ENCODE assay signal across 8 cellular contexts in genomic region chr22:37696657-37697539, GRCh38. TPM values are rescaled to one million over a fixed set of nuclear protein-coding genes. Genes with fewer than 3 reads are reported as not detected.
DNase-seq lines count a peak whose midpoint lies in the region; ATAC-seq, FAIRE-seq and TF ChIP-seq lines count a peak whose summit lies in the region.

TRIOBP (plus strand) TSS chr22:37697048; CDS start chr22:37701366, 4,318 bp downstream.

- no peaks in the 10 kb centered on the region; the same call in none of the 2 replicates for H3K79me1 ChIP-seq in H1 (ENCODE audit: low read depth, low read length)

- peak within 1 kb of the TSS; percentile 52 to 76 (median 72) for H3K4me3 ChIP-seq in H1 (ENCODE audit: extremely low read depth in 1 of 4, insufficient read depth in 2 of 4, low read depth in 3 of 4, low read length in 4 of 4)

- H3K36me3 Mint-ChIP-seq in memory B cell, result peaks cover 10% of the 10 kb centered on the region

- H2BK120ac ChIP-seq in H1 (replicated peaks; ENCODE audit: low read depth, low read length), result no peak within 1 kb of the TSS

- POLR2A ChIA-PET in H1 (lab: Charles Lee; ENCODE audit: partially characterized antibody), result interaction anchor here (0.6 to 4.8 kb wide), 24 partner anchors 10 to 110 kb away, joined by 3 to 30 read pairs (median 4); partner anchors contain the start of genes GGA1, NOL12, PDXP and SH3BP1

- CTCF ChIA-PET in H1 (lab: Charles Lee; ENCODE audit: partially characterized antibody), result interaction anchor here (0.8 to 7.3 kb wide), 18 partner anchors 10 to 138 kb away, joined by 3 to 37 read pairs (median 5); partner anchors contain the start of genes LGALS1, NOL12 and PDXP

- TF ChIP-seq EP300 in H1 (IDR thresholded peaks at IDR 0.05; ENCODE audit: borderline replicate concordance in 1 of 2, low read depth in 2 of 2, low read length in 2 of 2), result no peak

- peaks cover 0 to 4% of the 10 kb centered on the region in 2 experiments for H4K20me1 ChIP-seq in H1 (replicated peaks in 1 of 2; ENCODE audit: control insufficient read depth in 1 of 2, insufficient read depth in 2 of 2, low read length in 2 of 2)

- H2BK5ac ChIP-seq in H1 (ENCODE audit: low read depth, low read length), result peak within 1 kb of the TSS; percentile 86; the same call in 1 of the 2 replicates

- H4K5ac ChIP-seq in H1 (ENCODE audit: insufficient read length, low read depth, low read length), result peak within 1 kb of the TSS; percentile 71

- peak within 1 kb of the TSS; percentile 31 for H3K27ac ChIP-seq in H1 (ENCODE audit: low read depth, low read length)

- no peak within 1 kb of the TSS for H3K56ac ChIP-seq in H1 (replicated peaks; ENCODE audit: insufficient read length, low read depth, low read length)

- H4K8ac ChIP-seq in H1 (ENCODE audit: extremely low read depth, insufficient read depth, low read length), result peak within 1 kb of the TSS; percentile 60

- H4K91ac ChIP-seq in H1 (replicated peaks; ENCODE audit: insufficient read length, low read length), result no peak within 1 kb of the TSS

- peak in 1 of 2 experiments; percentile 58; a peak in 1 of 3 replicates for TF ChIP-seq POLR2A in H1 (IDR thresholded peaks at IDR 0.05; ENCODE audit: control extremely low read depth in 1 of 2, low read depth in 2 of 2, low read length in 2 of 2)

- peak within 1 kb of the TSS; percentile 90 for H3K18ac ChIP-seq in H1 (ENCODE audit: extremely low read depth, low read length)

- H3K9ac ChIP-seq in H1 (replicated peaks in 1 of 4; ENCODE audit: extremely low read depth in 1 of 4, low read depth in 3 of 4, low read length in 3 of 4), result peak within 1 kb of the TSS in 3 of 4 experiments; percentile 58 to 66 (median 63); a peak in 6 of 7 replicates

- H3K9me3 Mint-ChIP-seq in memory B cell, result no peaks in the 10 kb centered on the region

- no peaks in the 10 kb centered on the region for H3K79me2 ChIP-seq in H1 (ENCODE audit: control insufficient read depth in 1 of 2, insufficient read depth in 2 of 2, low read length in 2 of 2)

- no peak within 1 kb of the TSS for H3K14ac ChIP-seq in H1 (ENCODE audit: insufficient read length)

- DNase-seq in NCI-H748 (lab: John Stamatoyannopoulos, UW; ENCODE audit: unreplicated experiment) (peak; percentile 95), H1 (ENCODE audit: low read depth in 1 of 2, low spot score in 2 of 2) (peak; percentile 92 to 97), memory B cell (ENCODE audit: low spot score in 2 of 2) (peak; percentile 42 to 65), SW 1271 (lab: John Stamatoyannopoulos, UW) (no peak)
- peak; percentile 64 to 83 (median 65) for DNase-seq in activated CD8-positive, alpha-beta memory T cell treated with anti-CD3 and anti-CD28 coated beads for 48 hours (ENCODE audit: low read depth in 2 of 3, low spot score in 2 of 3)
- peak; percentile 73 for DNase-seq in stimulated activated CD8-positive, alpha-beta memory T cell treated with anti-CD3 and anti-CD28 coated beads, Interleukin-12 subunit alpha, Interleukin-12 subunit beta, amount 100 ng/mL, for 24 hours (ENCODE audit: extremely low read depth)

- H2AFZ ChIP-seq in H1 (ENCODE audit: low read length), result 0 out of 2 replicates have a peak within 1 kb of the TSS, but pooled peaks have one; percentile 13

- H3K4me2 ChIP-seq in H1 (ENCODE audit: insufficient read depth in 1 of 2, low read depth in 2 of 2, low read length in 2 of 2), result peak within 1 kb of the TSS; percentile 71 to 90

- peaks cover 12% of the 10 kb centered on the region for H3K4me1 Mint-ChIP-seq in memory B cell

- H3K4me3 Mint-ChIP-seq in memory B cell, result peak within 1 kb of the TSS; percentile 32

- ATAC-seq in GM18517 (IDR thresholded peaks at IDR 0.05; ENCODE audit: unreplicated experiment) (peak; percentile 81), HG03159 (IDR thresholded peaks at IDR 0.05; ENCODE audit: unreplicated experiment) (peak; percentile 94), memory B cell (ENCODE audit: low read depth) (peak; percentile 99)

- FAIRE-seq in H1 (lab: Jason Lieb, UNC), result peak; percentile 92

- H3K27ac Mint-ChIP-seq in memory B cell, result no peak within 1 kb of the TSS

- H3K23me2 ChIP-seq in H1 (ENCODE audit: low read depth, low read length), result peaks cover 6% of the 10 kb centered on the region; the same call in 1 of the 2 replicates

- peak; percentile 42 to 51 (median 49); a peak in 3 of 4 replicates for TF ChIP-seq CTCF in H1 (IDR thresholded peaks at IDR 0.05; ENCODE audit: control extremely low read depth in 1 of 3, insufficient read depth in 1 of 3, low read depth in 1 of 3, low read length in 3 of 3)

- peaks cover 2 to 21% (median 10%) of the 10 kb centered on the region in 4 experiments; a peak in 6 of 8 replicates for H3K36me3 ChIP-seq in H1 (ENCODE audit: control insufficient read depth in 2 of 4, insufficient read depth in 4 of 4, low read length in 3 of 4)

- 0 out of 2 replicates have a peak within 1 kb of the TSS, but pooled peaks have one; percentile 88 for H2BK15ac ChIP-seq in H1 (ENCODE audit: low read length)

- 2% methylated on average over 36 of the region's 39 CpGs; no CpG with 5 or more reads in 1 of the 2 experiments for WGBS in H1 (ENCODE audit: extremely low coverage in 1 of 2, insufficient coverage in 1 of 2, insufficient read length in 1 of 2, insufficient replicate concordance in 2 of 2, low coverage in 1 of 2, low lambda C conversion rate in 2 of 2, missing lambda C conversion rate in 1 of 2), 2 experiments

- peak in 1 of 2 experiments; percentile 47; a peak in 1 of 4 replicates for TF ChIP-seq RAD21 in H1 (IDR thresholded peaks at IDR 0.05 in 1 of 2, conservative IDR thresholded peaks at IDR 0.05 in 1 of 2; ENCODE audit: low read depth in 2 of 2, low read length in 2 of 2)

- no peak within 1 kb of the TSS for H2AK5ac ChIP-seq in H1 (ENCODE audit: low read depth, low read length)

- H2BK12ac ChIP-seq in H1 (ENCODE audit: low read depth, low read length), result peak within 1 kb of the TSS; percentile 68; the same call in 1 of the 2 replicates

- no peaks in the 10 kb centered on the region for H3K27me3 ChIP-seq in H1 (replicated peaks in 1 of 4; ENCODE audit: control insufficient read depth in 3 of 4, extremely low read depth in 1 of 4, insufficient read depth in 3 of 4, low read length in 3 of 4)

- H3K27me3 Mint-ChIP-seq in memory B cell, result no peaks in the 10 kb centered on the region

- H3K4ac ChIP-seq in H1 (replicated peaks; ENCODE audit: insufficient read length, low read depth, low read length), result peak within 1 kb of the TSS; percentile 64

- H3K23ac ChIP-seq in H1 (ENCODE audit: insufficient read length), result no peak within 1 kb of the TSS

- H3K4me1 ChIP-seq in H1 (replicated peaks in 1 of 4; ENCODE audit: control insufficient read depth in 3 of 4, insufficient read depth in 4 of 4, low read length in 3 of 4), result peaks cover 0 to 4% (median 0%) of the 10 kb centered on the region in 4 experiments; a peak in 2 of 7 replicates

- no peak within 1 kb of the TSS for H2BK20ac ChIP-seq in H1 (ENCODE audit: low read length)

- H3K9me3 ChIP-seq in H1 (ENCODE audit: insufficient read depth in 2 of 2, low read depth in 1 of 2, low read length in 1 of 2), result no peaks in the 10 kb centered on the region

TF ChIP-seq in H1, 55 proteins besides CTCF, POLR2A, EP300 and RAD21 (continues in another document):
- no peak for TF ChIP-seq YY1 (IDR thresholded peaks at IDR 0.05; ENCODE audit: low read depth, low read length)
- no peak for TF ChIP-seq MAFK (IDR thresholded peaks at IDR 0.05; ENCODE audit: low read depth, low read length)
- no peak for TF ChIP-seq CBX8 (IDR thresholded peaks at IDR 0.05; ENCODE audit: borderline replicate concordance, low read depth, low read length)
- TF ChIP-seq GTF2F1 (IDR thresholded peaks at IDR 0.05; ENCODE audit: borderline replicate concordance, low read depth, low read length), result no peak
- TF ChIP-seq JUND (IDR thresholded peaks at IDR 0.05; ENCODE audit: low read length), result no peak
- peak; percentile 50; the same call in 1 of the 2 replicates for TF ChIP-seq PHF8 (conservative IDR thresholded peaks at IDR 0.05; ENCODE audit: low read depth, low read length)
- no peak for TF ChIP-seq JUN (IDR thresholded peaks at IDR 0.05; ENCODE audit: low read depth, low read length)
- peak; percentile 68; the same call in 1 of the 2 replicates for TF ChIP-seq SP1 (IDR thresholded peaks at IDR 0.05; ENCODE audit: low read depth, low read length)
- 0 out of 2 replicates have a peak, but pooled peaks have one; percentile 23 for TF ChIP-seq POLR2AphosphoS5 (IDR thresholded peaks at IDR 0.05; ENCODE audit: low read depth, low read length)
- TF ChIP-seq SIX5 (IDR thresholded peaks at IDR 0.05; ENCODE audit: low read depth, low read length), result no peak
- TF ChIP-seq GABPA (IDR thresholded peaks at IDR 0.05; ENCODE audit: borderline replicate concordance, insufficient read depth, low read length), result no peak
- no peak for TF ChIP-seq KDM5A (IDR thresholded peaks at IDR 0.05; ENCODE audit: low read length)
- peak; percentile 23 for TF ChIP-seq TAF7 (optimal IDR thresholded peaks at IDR 0.05; ENCODE audit: borderline replicate concordance, low read depth, low read length)
- peak; percentile 60; the same call in 1 of the 2 replicates for TF ChIP-seq TAF1 (IDR thresholded peaks at IDR 0.05; ENCODE audit: low read depth, low read length)
- TF ChIP-seq BRCA1 (IDR thresholded peaks at IDR 0.05; ENCODE audit: low read depth, low read length), result no peak
- no peak for TF ChIP-seq BCL11A (IDR thresholded peaks at IDR 0.05; ENCODE audit: low read depth in 2 of 2, low read length in 2 of 2)
- TF ChIP-seq CEBPB (IDR thresholded peaks at IDR 0.05; ENCODE audit: low read depth, low read length), result no peak
- no peak for TF ChIP-seq HDAC6 (IDR thresholded peaks at IDR 0.05; ENCODE audit: low read depth, low read length)
- no peak for TF ChIP-seq NANOG (IDR thresholded peaks at IDR 0.05; ENCODE audit: insufficient read depth, low read depth, low read length, poor library complexity, severe bottlenecking)
- TF ChIP-seq EGR1 (IDR thresholded peaks at IDR 0.05; ENCODE audit: borderline replicate concordance, low read depth, low read length), result no peak
- peak; percentile 47 for TF ChIP-seq BACH1 (IDR thresholded peaks at IDR 0.05; ENCODE audit: low read length)
- TF ChIP-seq CHD2 (IDR thresholded peaks at IDR 0.05; ENCODE audit: low read length), result no peak
- TF ChIP-seq HDAC2 (IDR thresholded peaks at IDR 0.05; ENCODE audit: borderline replicate concordance in 1 of 2, low read depth in 2 of 2, low read length in 2 of 2), result peak; percentile 23 to 46; a peak in 1 of 4 replicates

RNA-seq across cellular contexts. Expression of gene TRIOBP, which starts in this region (rescaled TPM):
- total RNA-seq in H1 (2021; fragmentation: NEBNext Ultra II Directional; extraction: Animal tissue kit (Norgen Biotek cat#: 25700)), result 27.3 and 29.1 TPM in 2 replicates
- 18.2 and 36.0 TPM in 2 replicates for polyA plus RNA-seq in H1 (2011; rRNA removed)
- 27.6 TPM for polyA plus RNA-seq in H1 (2011; cell fraction: cytosol; rRNA removed)
- polyA plus RNA-seq in H1 (2011; cell fraction: nucleus; rRNA removed), result 40.4 TPM
- polyA plus RNA-seq in H1 (2012, experiment 1 of 2), result 23.3 to 41.8 TPM (median 38.0 TPM) in 4 replicates
- polyA plus RNA-seq in H1 (2012, experiment 2 of 2), result 19.8 TPM
- 27.4 TPM for polyA plus RNA-seq in H1 (2013, experiment 1 of 2)
- 25.9 TPM for polyA plus RNA-seq in H1 (2013, experiment 2 of 2)
- polyA minus RNA-seq in H1 (2011; rRNA and poly(A)+ RNA removed), result 43.1 and 47.6 TPM in 2 replicates
- 28.8 TPM for polyA minus RNA-seq in H1 (2011; cell fraction: cytosol; rRNA and poly(A)+ RNA removed)
- polyA minus RNA-seq in H1 (2011; cell fraction: nucleus; rRNA and poly(A)+ RNA removed), result 20.8 TPM

Comparison
In these comparisons a context has a peak if more than half of its experiments do, and no peak if none do; other contexts are left out.
1. DNase-seq: peak in NCI-H748 (single experiment), activated CD8-positive, alpha-beta memory T cell treated with anti-CD3 and anti-CD28 coated beads for 48 hours (3 of 3), H1 (2 of 2), memory B cell (2 of 2) and stimulated activated CD8-positive, alpha-beta memory T cell treated with anti-CD3 and anti-CD28 coated beads, Interleukin-12 subunit alpha, Interleukin-12 subunit beta, amount 100 ng/mL, for 24 hours (single experiment); none in SW 1271 (0 of 2).
2. Peak in every context shown above with its lines, with median percentiles within 50 percentile points of each other: ATAC-seq.